In the genomic region with DNA sequence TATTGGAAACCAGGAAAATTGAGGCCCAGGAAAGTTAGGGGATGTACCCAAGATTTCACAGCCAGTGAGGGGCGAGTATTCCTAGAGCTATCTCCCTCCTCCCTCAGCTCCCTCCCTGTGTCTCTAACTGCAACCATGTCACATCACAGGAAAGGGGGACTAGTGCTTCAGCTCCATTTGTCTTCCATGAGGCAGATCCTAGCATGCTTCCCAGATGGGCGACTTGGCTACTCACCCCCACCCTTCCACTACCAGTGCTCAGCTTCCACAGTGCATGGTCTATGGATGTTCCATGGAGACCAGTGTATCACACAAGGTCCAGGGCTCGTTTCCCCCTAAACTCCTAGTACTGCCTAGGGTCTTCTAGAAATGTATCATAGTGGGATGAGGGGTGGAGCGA, we compare ENCODE assay signal across 32 cellular contexts. TPM values are rescaled to one million over a fixed set of nuclear protein-coding genes. Genes with fewer than 3 reads are reported as not detected.
"Had no signal": no experiment of that assay in that cellular context is flagged by ENCODE, and none has a peak within 500 bp of the region (broad histone marks: within the 10 kb centered on the region; RNA-seq: fewer than 3 reads in every experiment).

No MANE protein-coding gene starts in this region.

- H3K36me3 ChIP-seq: colonic mucosa, esophagus squamous epithelium, gastrocnemius medialis, heart right ventricle, left lung, lower lobe of right lung had no signal

- H3K27ac ChIP-seq: colonic mucosa, gastrocnemius medialis, heart right ventricle, left lung, lower lobe of right lung had no signal

- H3K4me1 ChIP-seq: colonic mucosa, gastrocnemius medialis, heart right ventricle, left lung, lower lobe of right lung had no signal

- H3K27me3 ChIP-seq: colonic mucosa, esophagus squamous epithelium, gastrocnemius medialis, left lung had no signal

- H3K27ac Mint-ChIP-seq: dendritic cell treated with granulocyte-macrophage colony-stimulating factor and Interleukin-4, amounts not matched to agents 40 ng/mL and 50 ng/mL, for 4 days; effector memory CD8-positive, alpha-beta T cell; endodermal cell; mesothelial cell of epicardium had no signal

- H3K36me3 Mint-ChIP-seq: mesothelial cell of epicardium had no signal

- H3K9me3 ChIP-seq: colonic mucosa, esophagus squamous epithelium, gastrocnemius medialis, left lung, lower lobe of right lung, mucosa of descending colon had no signal

- ATAC-seq: effector memory CD8-positive, alpha-beta T cell; esophagus mucosa; gastrocnemius medialis; heart right ventricle; left cardiac atrium; left lung; left ventricle myocardium superior; mucosa of descending colon had no signal

- FAIRE-seq: endometrium, islet of Langerhans, keratinocyte had no signal

- H3K4me3 ChIP-seq: colonic mucosa, esophagus squamous epithelium, gastrocnemius medialis, heart right ventricle, left lung, lower lobe of right lung, mucosa of descending colon had no signal

- H3K4me1 Mint-ChIP-seq: mesothelial cell of epicardium had no signal

- H3K4me3 Mint-ChIP-seq: dendritic cell treated with granulocyte-macrophage colony-stimulating factor and Interleukin-4, amounts not matched to agents 40 ng/mL and 50 ng/mL, for 4 days; effector memory CD8-positive, alpha-beta T cell; endodermal cell; mesothelial cell of epicardium had no signal

- DNase-seq: colonic mucosa; cortex of kidney; effector CD8-positive, alpha-beta T cell; effector memory CD8-positive, alpha-beta T cell; endodermal cell; erythroblast; esophagus squamous epithelium; foreskin fibroblast; foreskin melanocyte; gastrocnemius medialis; glutamatergic neuron; heart right ventricle; hippocampal formation; left cardiac atrium; left lung; left ventricle myocardium superior; lower lobe of right lung; mesenchymal stem cell; mucosa of descending colon had no signal

- H3K9me3 Mint-ChIP-seq: dendritic cell treated with granulocyte-macrophage colony-stimulating factor and Interleukin-4, amounts not matched to agents 40 ng/mL and 50 ng/mL, for 4 days; effector memory CD8-positive, alpha-beta T cell; mesothelial cell of epicardium had no signal

RNA-seq across cellular contexts. Expression of gene SPRR4, which starts 4.6 kb away (rescaled TPM):
- total RNA-seq: colonic mucosa, dermis microvascular lymphatic vessel endothelial cell, endodermal cell, esophagus mucosa, gastrocnemius medialis, glomerular endothelial cell, heart right ventricle, kidney epithelial cell, left cardiac atrium, left lung, left ventricle myocardium superior, lower lobe of right lung, lung microvascular endothelial cell, mesenteric fat pad, mesothelial cell of epicardium, mucosa of descending colon, myocyte had no signal
- polyA plus RNA-seq: heart right ventricle had no signal

RNA-seq across cellular contexts. Expression of gene SPRR1A, which starts 18.0 kb away (rescaled TPM):
- total RNA-seq: colonic mucosa, dermis microvascular lymphatic vessel endothelial cell, endodermal cell, gastrocnemius medialis, glomerular endothelial cell, heart right ventricle, kidney epithelial cell, left cardiac atrium, left lung, left ventricle myocardium superior, lower leg skin, lower lobe of right lung, lung microvascular endothelial cell, mesenteric fat pad, mesothelial cell of epicardium, mucosa of descending colon, myocyte had no signal
- polyA plus RNA-seq: heart right ventricle had no signal

RNA-seq across cellular contexts. Expression of gene SPRR5, which starts 18.8 kb away (rescaled TPM):
- total RNA-seq: colonic mucosa, dermis microvascular lymphatic vessel endothelial cell, endodermal cell, gastrocnemius medialis, glomerular endothelial cell, heart right ventricle, kidney epithelial cell, left cardiac atrium, left lung, left ventricle myocardium superior, lower lobe of right lung, lung microvascular endothelial cell, mesenteric fat pad, mesothelial cell of epicardium, mucosa of descending colon, myocyte had no signal
- polyA plus RNA-seq: heart right ventricle had no signal

RNA-seq across cellular contexts. Expression of gene SPRR3, which starts 35.7 kb away (rescaled TPM):
- total RNA-seq: colonic mucosa, dermis microvascular lymphatic vessel endothelial cell, endodermal cell, gastrocnemius medialis, glomerular endothelial cell, heart right ventricle, left cardiac atrium, left lung, left ventricle myocardium superior, lower leg skin, lower lobe of right lung, lung microvascular endothelial cell, mesenteric fat pad, mesothelial cell of epicardium, myocyte had no signal

RNA-seq across cellular contexts. Expression of gene IVL, which starts 57.5 kb away (rescaled TPM):
- total RNA-seq: colonic mucosa, dermis microvascular lymphatic vessel endothelial cell, endodermal cell, gastrocnemius medialis, glomerular endothelial cell, heart right ventricle, left cardiac atrium, left ventricle myocardium superior, lung microvascular endothelial cell, mesenteric fat pad, mucosa of descending colon, myocyte had no signal
